Comparison of ENCODE assay signal across 8 cellular contexts in genomic region chr1:84479998-84480397, GRCh38. TPM values are rescaled to one million over a fixed set of nuclear protein-coding genes. Genes with fewer than 3 reads are reported as not detected.
DNase-seq lines count a peak whose midpoint lies in the region; ATAC-seq and TF ChIP-seq lines count a peak whose summit lies in the region.

No MANE protein-coding gene starts in this region.

- peaks cover 33% of the 10 kb centered on the region for H3K27me3 Mint-ChIP-seq in CD4-positive, CD25-positive, alpha-beta regulatory T cell

- H3K9me3 Mint-ChIP-seq in CD4-positive, CD25-positive, alpha-beta regulatory T cell: peaks cover 4 to 13% (median 6%) of the 10 kb centered on the region in 7 donors

- no peaks in the 10 kb centered on the region for H3K9me2 ChIP-seq in GM23248 (ENCODE audit: insufficient read depth)
- no peaks in the 10 kb centered on the region for H3K9me2 ChIP-seq in SU-DHL-6 (replicated peaks; ENCODE audit: insufficient read depth, low read length)

- ATAC-seq in CD4-positive, CD25-positive, alpha-beta regulatory T cell (ENCODE audit: low read depth in 2 of 2): no peak
- no peak for ATAC-seq in gastrocnemius medialis
- no peak for ATAC-seq in GM21367 (IDR thresholded peaks at IDR 0.05; ENCODE audit: unreplicated experiment)
- no peak for ATAC-seq in HG02970 (IDR thresholded peaks at IDR 0.05; ENCODE audit: low FRiP score, unreplicated experiment)

- peak overlapping the region; percentile 87 for H3K27ac ChIP-seq in CD4-positive, CD25-positive, alpha-beta regulatory T cell (ENCODE audit: insufficient read depth, low read length, poor library complexity, severe bottlenecking)
- H3K27ac ChIP-seq in GM23248 (peak overlapping the region; percentile 87), SU-DHL-6 (ENCODE audit: low read depth, low read length) (no peak overlapping the region), gastrocnemius medialis (peak overlapping the region; percentile 81 to 92 (median 88))

- in situ Hi-C loops in GM23248 (cut with MboI) (loop anchor here (25.0 kb wide), 1 partner anchor 457 kb away; no protein-coding TSS in a partner anchor), gastrocnemius medialis (cut with MboI; ENCODE audit: low sequenced_read_pairs in 4 of 4) (no loop called here)

- H3K4me1 ChIP-seq in CD4-positive, CD25-positive, alpha-beta regulatory T cell (ENCODE audit: control insufficient read depth, insufficient read depth, low read length, poor library complexity, severe bottlenecking): peaks cover 27% of the 10 kb centered on the region
- H3K4me1 ChIP-seq in GM23248 (ENCODE audit: insufficient read depth) (peaks cover 25% of the 10 kb centered on the region), gastrocnemius medialis (peaks cover 24 to 26% of the 10 kb centered on the region in 2 donors)

- TF ChIP-seq POLR2A in gastrocnemius medialis (IDR thresholded peaks at IDR 0.05): no peak

- H3K79me2 ChIP-seq in GM23248 (ENCODE audit: insufficient read depth) (peaks cover 56% of the 10 kb centered on the region), SU-DHL-6 (ENCODE audit: insufficient read depth, low read length) (peaks cover 54% of the 10 kb centered on the region)

- peaks cover 33% of the 10 kb centered on the region for H3K36me3 Mint-ChIP-seq in CD4-positive, CD25-positive, alpha-beta regulatory T cell

- no peaks in the 10 kb centered on the region for H3F3A ChIP-seq in GM23248 (ENCODE audit: insufficient read depth)
- no peaks in the 10 kb centered on the region for H3F3A ChIP-seq in SU-DHL-6 (ENCODE audit: insufficient read depth)

- H3K4me3 ChIP-seq in CD4-positive, CD25-positive, alpha-beta regulatory T cell (ENCODE audit: low read depth, low read length): peak overlapping the region; percentile 89
- H3K4me3 ChIP-seq in GM23248: peak overlapping the region; percentile 94
- H3K4me3 ChIP-seq in SU-DHL-6 (ENCODE audit: insufficient read depth, low read length, poor library complexity, severe bottlenecking): peak overlapping the region; percentile 89
- peak overlapping the region; percentile 85 for H3K4me3 ChIP-seq in fibroblast of the aortic adventitia (ENCODE audit: low read depth, low read length)
- H3K4me3 ChIP-seq in gastrocnemius medialis: peak overlapping the region; percentile 66 to 95 (median 84)

- 0 to 1% methylated on average over 9 of the region's 9 CpGs for WGBS in GM23248 (ENCODE audit: low coverage in 1 of 2, low lambda C conversion rate in 2 of 2, missing lambda C conversion rate in 2 of 2), 2 experiments

- no peak for TF ChIP-seq CTCF in SU-DHL-6 (IDR thresholded peaks at IDR 0.05; ENCODE audit: insufficient read depth, low read length, poor library complexity, severe bottlenecking)
- no peak for TF ChIP-seq CTCF in fibroblast of the aortic adventitia (IDR thresholded peaks at IDR 0.05; ENCODE audit: insufficient read depth, low read length)
- no peak for TF ChIP-seq CTCF in gastrocnemius medialis (IDR thresholded peaks at IDR 0.05 in 4 of 5, conservative IDR thresholded peaks at IDR 0.05 in 1 of 5)

- H4K20me1 ChIP-seq in GM23248 (ENCODE audit: insufficient read depth): no peaks in the 10 kb centered on the region
- H4K20me1 ChIP-seq in SU-DHL-6 (ENCODE audit: low read depth, low read length): peaks cover 22% of the 10 kb centered on the region; the same call in 1 of the 2 replicates

- H3K4me3 Mint-ChIP-seq in CD4-positive, CD25-positive, alpha-beta regulatory T cell: peak overlapping the region; percentile 97 to 100 (median 98)

- H3K36me3 ChIP-seq in CD4-positive, CD25-positive, alpha-beta regulatory T cell (ENCODE audit: control insufficient read depth, insufficient read depth, low read length): peaks cover 29% of the 10 kb centered on the region
- H3K36me3 ChIP-seq in GM23248 (ENCODE audit: low read depth) (peaks cover 8% of the 10 kb centered on the region), SU-DHL-6 (ENCODE audit: low read length) (peaks cover 32% of the 10 kb centered on the region), gastrocnemius medialis (peaks cover 0 to 21% of the 10 kb centered on the region in 2 donors)

- H3K9ac ChIP-seq in GM23248 (peak overlapping the region; percentile 87), SU-DHL-6 (ENCODE audit: low read length) (peak overlapping the region; percentile 72)

- H3K27ac Mint-ChIP-seq in CD4-positive, CD25-positive, alpha-beta regulatory T cell: peak overlapping the region in 2 of 3 donors; percentile 96 to 99

- H3K27me3 ChIP-seq in CD4-positive, CD25-positive, alpha-beta regulatory T cell (ENCODE audit: control insufficient read depth, insufficient read depth, low read length): peaks cover 16% of the 10 kb centered on the region
- H3K27me3 ChIP-seq in GM23248 (replicated peaks; ENCODE audit: insufficient read depth) (no peaks in the 10 kb centered on the region), SU-DHL-6 (ENCODE audit: low read length) (no peaks in the 10 kb centered on the region), gastrocnemius medialis (peaks cover 0 to 15% (median 13%) of the 10 kb centered on the region in 3 donors)

- peaks cover 33 to 55% (median 43%) of the 10 kb centered on the region in 4 donors for H3K4me1 Mint-ChIP-seq in CD4-positive, CD25-positive, alpha-beta regulatory T cell

- peak overlapping the region; percentile 95 for H3K4me2 ChIP-seq in GM23248 (ENCODE audit: unreplicated experiment)
- H3K4me2 ChIP-seq in SU-DHL-6 (ENCODE audit: low read depth, low read length, poor library complexity, severe bottlenecking): peak overlapping the region; percentile 98

- peaks cover 0 to 4% of the 10 kb centered on the region in 2 experiments for H3K9me3 ChIP-seq in CD4-positive, CD25-positive, alpha-beta regulatory T cell (ENCODE audit: control insufficient read depth in 2 of 2, low read length in 2 of 2)
- H3K9me3 ChIP-seq in GM23248 (ENCODE audit: low read depth): no peaks in the 10 kb centered on the region
- peaks cover 7% of the 10 kb centered on the region; the same call in 1 of the 2 replicates for H3K9me3 ChIP-seq in SU-DHL-6 (ENCODE audit: insufficient read depth, low read length)
- H3K9me3 ChIP-seq in gastrocnemius medialis: no peaks in the 10 kb centered on the region

- intact Hi-C loops in gastrocnemius medialis (cut with DNase I; ENCODE audit: low total_unique reads): loop anchor here (1.0 to 5.0 kb wide), 3 partner anchors 26 to 183 kb away; partner anchors contain the start of genes CTBS, GNG5 and SPATA1

- H2AFZ ChIP-seq in GM23248: peak overlapping the region; percentile 97
- H2AFZ ChIP-seq in SU-DHL-6 (ENCODE audit: low read depth, low read length, severe bottlenecking): no peak overlapping the region

- DNase-seq in CD4-positive, CD25-positive, alpha-beta regulatory T cell: peak in 1 of 3 donors; percentile 19
- DNase-seq in GM23248: peak; percentile 46
- no peak for DNase-seq in fibroblast of the aortic adventitia (ENCODE audit: low read depth)
- DNase-seq in gastrocnemius medialis: no peak
- DNase-seq in NCI-H2171 (lab: John Stamatoyannopoulos, UW): no peak

RNA-seq across cellular contexts. Expression of gene RPF1, which starts 0.9 kb away (rescaled TPM):
- total RNA-seq in CD4-positive, CD25-positive, alpha-beta regulatory T cell: 46.8 TPM
- polyA plus RNA-seq in CD4-positive, CD25-positive, alpha-beta regulatory T cell: 10 to 100 TPM; 59.2 to 90.0 (median 69.3) TPM
- total RNA-seq in GM23248 (2014; rRNA removed; shearing (Covaris generic)): 18.8 and 33.0 TPM in 2 replicates
- polyA plus RNA-seq in GM23248 (2016; fragmentation: Nextera tagmentation; extraction: Ambion mirVana): 29.6 and 32.6 TPM in 2 replicates
- total RNA-seq in fibroblast of the aortic adventitia (ENCODE audit: low replicate concordance): 17.9 and 51.6 TPM in 2 replicates
- 10 to 100 TPM; 35.9 to 61.9 (median 52.4) TPM for total RNA-seq in gastrocnemius medialis

RNA-seq across cellular contexts. Expression of gene SPATA1, which starts 26.2 kb away (rescaled TPM):
- total RNA-seq in CD4-positive, CD25-positive, alpha-beta regulatory T cell: 2.4 TPM
- polyA plus RNA-seq in CD4-positive, CD25-positive, alpha-beta regulatory T cell: under 1 TPM in 1 of 4 donors, not detected in 3; 0.21 TPM
- total RNA-seq in GM23248 (2014; rRNA removed; shearing (Covaris generic)): not detected in 2 replicates
- 0.68 and 1.0 TPM in 2 replicates for polyA plus RNA-seq in GM23248 (2016; fragmentation: Nextera tagmentation; extraction: Ambion mirVana)
- total RNA-seq in fibroblast of the aortic adventitia (ENCODE audit: low replicate concordance) (0.41 and 3.0 TPM in 2 replicates), gastrocnemius medialis (under 1 TPM in 1 of 4 donors, not detected in 3; 0.35 TPM)

RNA-seq across cellular contexts. Expression of gene GNG5, which starts 26.4 kb away (rescaled TPM):
- 33.0 TPM for total RNA-seq in CD4-positive, CD25-positive, alpha-beta regulatory T cell
- 100 to 1,000 TPM; 207 to 318 (median 268) TPM for polyA plus RNA-seq in CD4-positive, CD25-positive, alpha-beta regulatory T cell
- total RNA-seq in GM23248 (2014; rRNA removed; shearing (Covaris generic)): 34.7 and 38.9 TPM in 2 replicates
- polyA plus RNA-seq in GM23248 (2016; fragmentation: Nextera tagmentation; extraction: Ambion mirVana): 400 and 422 TPM in 2 replicates
- total RNA-seq in fibroblast of the aortic adventitia (ENCODE audit: low replicate concordance) (1.6 and 54.1 TPM in 2 replicates), gastrocnemius medialis (100 to 1,000 TPM; 122 to 168 (median 128) TPM)
